Comparison of ENCODE assay signal across 23 cellular contexts in genomic region chr2:230719340-230719739, GRCh38. TPM values are rescaled to one million over a fixed set of nuclear protein-coding genes. Genes with fewer than 3 reads are reported as not detected.
DNase-seq lines count a peak whose midpoint lies in the region; ATAC-seq, FAIRE-seq and TF ChIP-seq lines count a peak whose summit lies in the region.
"Had no signal": no experiment of that assay in that cellular context is flagged by ENCODE, and none has a peak within 500 bp of the region (broad histone marks: within the 10 kb centered on the region; RNA-seq: fewer than 3 reads in every experiment).

No MANE protein-coding gene starts in this region.

- H4K5ac ChIP-seq in IMR-90 (ENCODE audit: low read depth, low read length): no peak overlapping the region

- H3K4me3 Mint-ChIP-seq in activated naive CD4-positive, alpha-beta T cell treated with anti-CD3 and anti-CD28 coated beads for 36 hours: no peak overlapping the region
- H3K4me3 Mint-ChIP-seq in dendritic cell treated with granulocyte-macrophage colony-stimulating factor and Interleukin-4, amounts not matched to agents 40 ng/mL and 50 ng/mL, for 4 days: no peak overlapping the region
- H3K4me3 Mint-ChIP-seq in stimulated activated memory B cell treated with anti-CD40 and anti-IgM and Interleukin-4, amounts not matched to agents 10 μg/mL and 1 μg/mL and 100 μg/mL, for 72 hours: no peak overlapping the region

- H2AK9ac ChIP-seq in IMR-90 (replicated peaks; ENCODE audit: low read depth, low read length, poor library complexity): no peak overlapping the region

- POLR2A ChIA-PET in IMR-90 (lab: Charles Lee; ENCODE audit: unreplicated experiment): no interaction called here

- no peak overlapping the region for H3K14ac ChIP-seq in IMR-90 (replicated peaks; ENCODE audit: low read depth, low read length)

- no peak overlapping the region for H2AFZ ChIP-seq in IMR-90 (replicated peaks; ENCODE audit: low read length, poor library complexity)

- no peak overlapping the region for H3K4me2 ChIP-seq in IMR-90 (ENCODE audit: low read depth, low read length)

- H2BK120ac ChIP-seq in IMR-90 (ENCODE audit: low read depth, low read length): no peak overlapping the region

- BruUV-seq in IMR-90 (replicated peaks; lab: Mats Ljungman, UMichigan): no TSS peak

- no peak overlapping the region for H3K4me3 ChIP-seq in IMR-90 (ENCODE audit: insufficient read depth, low read depth, low read length)
- H3K4me3 ChIP-seq: coronary artery, MG63 had no signal

- ATAC-seq in activated naive CD4-positive, alpha-beta T cell treated with anti-CD3 and anti-CD28 coated beads, Interleukin-2, amount 50 U/mL, for 72 hours: no peak
- no peak for ATAC-seq in IMR-90 (ENCODE audit: low read depth)
- no peak for ATAC-seq in stimulated activated memory B cell treated with anti-CD40 and anti-IgM and Interleukin-4, amounts not matched to agents 10 μg/mL and 1 μg/mL and 100 μg/mL, for 72 hours
- ATAC-seq: left colon had no signal

- no peak overlapping the region for H3K4ac ChIP-seq in IMR-90 (ENCODE audit: low read depth, low read length)

- dilution Hi-C loops in IMR-90 (cut with HindIII; ENCODE audit: low sequenced_read_pairs, unreplicated experiment): no loop called here

- peaks cover 26% of the 10 kb centered on the region for H3K4me1 ChIP-seq in IMR-90 (ENCODE audit: control insufficient read depth, insufficient read depth, low read length)

- no peak overlapping the region for H2BK5ac ChIP-seq in IMR-90 (ENCODE audit: low read depth, low read length, poor library complexity, severe bottlenecking)

- H3K56ac ChIP-seq in IMR-90 (ENCODE audit: extremely low read depth, insufficient read depth, low read length): no peak overlapping the region

- H2AK5ac ChIP-seq in IMR-90 (ENCODE audit: low read depth, low read length): no peak overlapping the region

- H2BK15ac ChIP-seq in IMR-90 (ENCODE audit: low read depth, low read length): no peak overlapping the region

- peak overlapping the region; percentile 74 for H3K27ac Mint-ChIP-seq in activated naive CD4-positive, alpha-beta T cell treated with anti-CD3 and anti-CD28 coated beads for 36 hours
- peak overlapping the region in 1 of 2 donors; percentile 26 for H3K27ac Mint-ChIP-seq in activated naive CD4-positive, alpha-beta T cell treated with anti-CD3 and anti-CD28 coated beads, Interleukin-2, amount 50 U/mL, for 72 hours
- peak overlapping the region; percentile 24 for H3K27ac Mint-ChIP-seq in dendritic cell treated with granulocyte-macrophage colony-stimulating factor and Interleukin-4, amounts not matched to agents 40 ng/mL and 50 ng/mL, for 4 days
- H3K27ac Mint-ChIP-seq in stimulated activated memory B cell treated with anti-CD40 and anti-IgM and Interleukin-4, amounts not matched to agents 10 μg/mL and 1 μg/mL and 100 μg/mL, for 72 hours: peak overlapping the region; percentile 17

- peaks cover 88% of the 10 kb centered on the region for H3K4me1 Mint-ChIP-seq in activated naive CD4-positive, alpha-beta T cell treated with anti-CD3 and anti-CD28 coated beads for 36 hours (ENCODE audit: low read depth)
- H3K4me1 Mint-ChIP-seq in dendritic cell treated with granulocyte-macrophage colony-stimulating factor and Interleukin-4, amounts not matched to agents 40 ng/mL and 50 ng/mL, for 4 days (ENCODE audit: low read depth): peaks cover 63% of the 10 kb centered on the region
- peaks cover 69% of the 10 kb centered on the region for H3K4me1 Mint-ChIP-seq in stimulated activated memory B cell treated with anti-CD40 and anti-IgM and Interleukin-4, amounts not matched to agents 10 μg/mL and 1 μg/mL and 100 μg/mL, for 72 hours

- no peak for TF ChIP-seq POLR2A in IMR-90 (IDR thresholded peaks at IDR 0.05; ENCODE audit: low read depth, low read length)

- H3K9ac ChIP-seq in IMR-90 (ENCODE audit: low read depth, low read length): no peak overlapping the region

- no peak overlapping the region for H3K18ac ChIP-seq in IMR-90 (ENCODE audit: low read depth, low read length)

- H3K9me3 Mint-ChIP-seq in activated naive CD4-positive, alpha-beta T cell treated with anti-CD3 and anti-CD28 coated beads for 36 hours: no peaks in the 10 kb centered on the region
- no peaks in the 10 kb centered on the region for H3K9me3 Mint-ChIP-seq in activated naive CD4-positive, alpha-beta T cell treated with anti-CD3 and anti-CD28 coated beads, Interleukin-2, amount 50 U/mL, for 72 hours
- H3K9me3 Mint-ChIP-seq in dendritic cell treated with granulocyte-macrophage colony-stimulating factor and Interleukin-4, amounts not matched to agents 40 ng/mL and 50 ng/mL, for 4 days: no peaks in the 10 kb centered on the region
- H3K9me3 Mint-ChIP-seq in stimulated activated memory B cell treated with anti-CD40 and anti-IgM and Interleukin-4, amounts not matched to agents 10 μg/mL and 1 μg/mL and 100 μg/mL, for 72 hours: no peaks in the 10 kb centered on the region

- H3K36me3 ChIP-seq in IMR-90 (ENCODE audit: control insufficient read depth, insufficient read depth, low read length): peaks cover 10% of the 10 kb centered on the region

- in situ Hi-C loops in IMR-90 (cut with MboI; ENCODE audit: low sequenced_read_pairs): loop anchor here (5.0 kb wide), 1 partner anchor 88 kb away; no protein-coding TSS in a partner anchor

- H4K20me1 ChIP-seq in IMR-90 (ENCODE audit: insufficient read depth, low read length): peaks cover 82% of the 10 kb centered on the region

- no CpG with 5 or more reads among the region's 3 CpGs for WGBS in IMR-90 (ENCODE audit: extremely low coverage in 2 of 2, insufficient read length in 1 of 2), 2 experiments

- no peaks in the 10 kb centered on the region for H3K27me3 ChIP-seq in IMR-90 (ENCODE audit: control insufficient read depth, insufficient read depth, low read length)
- H3K27me3 ChIP-seq: brain microvascular endothelial cell, MG63 had no signal

- DNase-seq in activated naive CD4-positive, alpha-beta T cell treated with anti-CD3 and anti-CD28 coated beads for 36 hours: no peak
- DNase-seq in activated naive CD4-positive, alpha-beta T cell treated with anti-CD3 and anti-CD28 coated beads, Interleukin-2, amount 50 U/mL, for 72 hours (ENCODE audit: low spot score in 2 of 2): no peak
- no peak for DNase-seq in IMR-90
- no peak for DNase-seq in AML-193 (lab: John Stamatoyannopoulos, UW)
- no peak for DNase-seq in GM19239 (ENCODE audit: insufficient read length, low spot score)
- DNase-seq: activated CD4-positive, alpha-beta T cell treated with anti-CD3 and anti-CD28 coated beads for 4 hours; brain microvascular endothelial cell; DMS53; GOT3; head of caudate nucleus; left colon; MG63; midbrain; NCI-H1436 treated with DMSO at 0.1 percent for 48 hours; NCI-H526; SW 1271 had no signal

- H3K79me1 ChIP-seq in IMR-90 (ENCODE audit: low read depth in 1 of 2, low read length in 2 of 2): peaks cover 4 to 52% of the 10 kb centered on the region in 2 experiments; a peak in 3 of 4 replicates

- no peaks in the 10 kb centered on the region for H3K9me3 ChIP-seq in IMR-90 (ENCODE audit: control insufficient read depth, insufficient read depth, low read length)
- H3K9me3 ChIP-seq: MG63 had no signal

- H3K27me3 Mint-ChIP-seq in activated naive CD4-positive, alpha-beta T cell treated with anti-CD3 and anti-CD28 coated beads for 36 hours (ENCODE audit: low read depth): no peaks in the 10 kb centered on the region
- no peaks in the 10 kb centered on the region for H3K27me3 Mint-ChIP-seq in dendritic cell treated with granulocyte-macrophage colony-stimulating factor and Interleukin-4, amounts not matched to agents 40 ng/mL and 50 ng/mL, for 4 days
- H3K27me3 Mint-ChIP-seq in stimulated activated memory B cell treated with anti-CD40 and anti-IgM and Interleukin-4, amounts not matched to agents 10 μg/mL and 1 μg/mL and 100 μg/mL, for 72 hours: no peaks in the 10 kb centered on the region

- no peak for TF ChIP-seq CTCF in IMR-90 (conservative IDR thresholded peaks at IDR 0.05; ENCODE audit: low read depth, low read length)

- H2BK20ac ChIP-seq in IMR-90 (ENCODE audit: low read depth, low read length): no peak overlapping the region

- FAIRE-seq in GM19239 (lab: Jason Lieb, UNC): no peak
- FAIRE-seq: endometrium, GM12892, TTC549 had no signal

- intact Hi-C loops in activated naive CD4-positive, alpha-beta T cell treated with anti-CD3 and anti-CD28 coated beads for 36 hours (cut with micrococcal nuclease): loop anchor here (10.0 kb wide), 1 partner anchor 715 kb away; no protein-coding TSS in a partner anchor
- intact Hi-C loops in IMR-90 (cut with micrococcal nuclease): loop anchor here (5.0 kb wide), 1 partner anchor 38 kb away; no protein-coding TSS in a partner anchor
- intact Hi-C loops in dendritic cell treated with granulocyte-macrophage colony-stimulating factor and Interleukin-4, amounts not matched to agents 40 ng/mL and 50 ng/mL, for 4 days (cut with micrococcal nuclease): loop anchor here (5.0 to 10.0 kb wide), 2 partner anchors 38 to 305 kb away; partner anchors contain the start of gene SP100

- H3K36me3 Mint-ChIP-seq in activated naive CD4-positive, alpha-beta T cell treated with anti-CD3 and anti-CD28 coated beads for 36 hours (ENCODE audit: low read depth): peaks cover 36% of the 10 kb centered on the region
- peaks cover 15 to 26% of the 10 kb centered on the region in 2 donors for H3K36me3 Mint-ChIP-seq in activated naive CD4-positive, alpha-beta T cell treated with anti-CD3 and anti-CD28 coated beads, Interleukin-2, amount 50 U/mL, for 72 hours
- peaks cover 60% of the 10 kb centered on the region for H3K36me3 Mint-ChIP-seq in dendritic cell treated with granulocyte-macrophage colony-stimulating factor and Interleukin-4, amounts not matched to agents 40 ng/mL and 50 ng/mL, for 4 days (ENCODE audit: low read depth)
- peaks cover 21% of the 10 kb centered on the region for H3K36me3 Mint-ChIP-seq in stimulated activated memory B cell treated with anti-CD40 and anti-IgM and Interleukin-4, amounts not matched to agents 10 μg/mL and 1 μg/mL and 100 μg/mL, for 72 hours

- 0 out of 2 replicates have a peak overlapping the region, but pooled peaks have one; percentile 21 for H3K23ac ChIP-seq in IMR-90 (ENCODE audit: low read depth, low read length)

- no peak overlapping the region for H4K91ac ChIP-seq in IMR-90 (ENCODE audit: insufficient read depth, low read depth, low read length)

- no peak for TF ChIP-seq RAD21 in IMR-90 (IDR thresholded peaks at IDR 0.05; ENCODE audit: low read length)

- peaks cover 24% of the 10 kb centered on the region for H3K9me1 ChIP-seq in IMR-90 (ENCODE audit: insufficient read depth, low read length)

- CTCF ChIA-PET in activated naive CD4-positive, alpha-beta T cell treated with anti-CD3 and anti-CD28 coated beads for 36 hours (lab: Charles Lee): interaction anchor here (1.2 kb wide), 1 partner anchor 79 kb away, joined by 3 read pairs; no protein-coding TSS in a partner anchor
- CTCF ChIA-PET in IMR-90 (lab: Yijun Ruan, JAX): no interaction called here

- H3K27ac ChIP-seq in IMR-90 (ENCODE audit: insufficient read depth, low read length): no peak overlapping the region
- H3K27ac ChIP-seq: brain microvascular endothelial cell, coronary artery, HL-60 had no signal

- no peak overlapping the region for H4K8ac ChIP-seq in IMR-90 (ENCODE audit: low read depth in 2 of 2, low read length in 2 of 2)

RNA-seq across cellular contexts. Expression of gene CAB39, which starts 6.7 kb away (rescaled TPM):
- total RNA-seq in activated naive CD4-positive, alpha-beta T cell treated with anti-CD3 and anti-CD28 coated beads for 36 hours: 10 to 100 TPM; 86.6 to 97.5 TPM
- 100 to 1,000 TPM; 104 to 123 TPM for total RNA-seq in activated naive CD4-positive, alpha-beta T cell treated with anti-CD3 and anti-CD28 coated beads, Interleukin-2, amount 50 U/mL, for 72 hours
- 71.7 and 95.3 TPM in 2 replicates for total RNA-seq in IMR-90 (2012; rRNA removed)
- polyA plus RNA-seq in IMR-90 (2012; rRNA removed): 31.3 and 38.2 TPM in 2 replicates
- 5.8 and 13.0 TPM in 2 replicates for polyA plus RNA-seq in IMR-90 (2012; cell fraction: cytosol; rRNA removed)
- 6.4 and 42.5 TPM in 2 replicates for polyA plus RNA-seq in IMR-90 (2012; cell fraction: nucleus; rRNA removed; ENCODE audit: low replicate concordance)
